Comparison of ENCODE assay signal across 1 cellular context in genomic region chr1:67683306-67683705, GRCh38.
TF ChIP-seq lines count a peak whose summit lies in the region.

No MANE protein-coding gene starts in this region.

TF ChIP-seq in GM23338, 12 proteins besides CTCF, POLR2A, EP300 and RAD21 (continued from another document):
- TF ChIP-seq ZNF462 (CRISPR knock-in tag; IDR thresholded peaks at IDR 0.05) (no peak), STAT1 (IDR thresholded peaks at IDR 0.05; ENCODE audit: unreplicated experiment) (no peak), EZH2 (IDR thresholded peaks at IDR 0.05; ENCODE audit: low read depth, unreplicated experiment) (no peak)
